In the genomic region with DNA sequence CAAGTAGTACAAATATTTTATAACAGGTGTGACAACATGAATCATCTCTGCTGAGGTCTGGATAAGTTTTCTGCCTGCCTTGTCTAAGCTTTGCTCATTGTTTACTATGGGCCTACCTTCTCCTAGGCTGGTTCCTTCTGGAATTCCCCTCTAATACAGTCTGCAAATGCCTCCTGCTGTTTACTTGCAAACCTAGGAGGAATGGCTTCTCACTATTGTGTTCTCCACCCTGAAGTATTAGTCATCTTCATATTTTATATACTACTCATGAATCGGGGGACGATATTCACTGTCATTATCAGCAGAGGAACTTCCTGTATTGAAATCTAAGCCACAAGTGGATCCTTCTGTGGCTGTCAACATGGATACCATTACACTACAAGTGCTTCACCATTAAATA, we compare ENCODE assay signal across 10 cellular contexts.
DNase-seq lines count a peak whose midpoint lies in the region; ATAC-seq and TF ChIP-seq lines count a peak whose summit lies in the region.
"Had no signal": no experiment of that assay in that cellular context is flagged by ENCODE, and none has a peak within 500 bp of the region (broad histone marks: within the 10 kb centered on the region; RNA-seq: fewer than 3 reads in every experiment).

No MANE protein-coding gene starts in this region.

- H3K27ac Mint-ChIP-seq in activated CD8-positive, alpha-beta memory T cell treated with anti-CD3 and anti-CD28 coated beads, Interleukin-2, amount 10 ng/mL, durations not matched to agents 7 days and 5 days = no peak overlapping the region
- H3K27ac Mint-ChIP-seq in stimulated activated effector memory CD8-positive, alpha-beta T cell treated with anti-CD3 and anti-CD28 coated beads, Interleukin-12 subunit alpha, Interleukin-12 subunit beta, amount 100 ng/mL, for 72 hours = no peak overlapping the region
- H3K27ac Mint-ChIP-seq in neural progenitor cell = no peak overlapping the region

- H3K4me3 Mint-ChIP-seq in activated CD8-positive, alpha-beta memory T cell treated with anti-CD3 and anti-CD28 coated beads, Interleukin-2, amount 10 ng/mL, durations not matched to agents 7 days and 5 days = no peak overlapping the region
- no peak overlapping the region for H3K4me3 Mint-ChIP-seq in stimulated activated effector memory CD8-positive, alpha-beta T cell treated with anti-CD3 and anti-CD28 coated beads, Interleukin-12 subunit alpha, Interleukin-12 subunit beta, amount 100 ng/mL, for 72 hours
- H3K4me3 Mint-ChIP-seq in neural progenitor cell = no peak overlapping the region

- no peak for DNase-seq in activated CD8-positive, alpha-beta memory T cell treated with anti-CD3 and anti-CD28 coated beads, Interleukin-2, amount 10 ng/mL, durations not matched to agents 7 days and 5 days
- no peak for DNase-seq in activated CD8-positive, alpha-beta memory T cell treated with anti-CD3 and anti-CD28 coated beads, Interleukin-2, amount 50 U/mL, for 4 hours
- DNase-seq in RWPE2 (ENCODE audit: low spot score) = no peak
- peak; percentile 36 for DNase-seq in fibroblast of the conjunctiva (ENCODE audit: low read depth)
- DNase-seq in stimulated activated effector memory CD8-positive, alpha-beta T cell treated with anti-CD3 and anti-CD28 coated beads, Interleukin-12 subunit alpha, Interleukin-12 subunit beta, amount 100 ng/mL, for 72 hours (ENCODE audit: low spot score in 2 of 2) = no peak
- no peak for DNase-seq in medulla oblongata (ENCODE audit: extremely low spot score)
- no peak for DNase-seq in neural progenitor cell (ENCODE audit: low spot score)
- DNase-seq: aorta, posterior cingulate gyrus had no signal

- no peaks in the 10 kb centered on the region for H3F3A ChIP-seq in neural progenitor cell (ENCODE audit: low read depth)

- H2AFZ ChIP-seq in neural progenitor cell (replicated peaks) = no peak overlapping the region

- no peak overlapping the region for H3K4me3 ChIP-seq in RWPE2 (ENCODE audit: severe bottlenecking)
- H3K4me3 ChIP-seq in neural progenitor cell = no peak overlapping the region

- H3K36me3 Mint-ChIP-seq in activated CD8-positive, alpha-beta memory T cell treated with anti-CD3 and anti-CD28 coated beads, Interleukin-2, amount 10 ng/mL, durations not matched to agents 7 days and 5 days = peaks cover 16% of the 10 kb centered on the region
- H3K36me3 Mint-ChIP-seq in stimulated activated effector memory CD8-positive, alpha-beta T cell treated with anti-CD3 and anti-CD28 coated beads, Interleukin-12 subunit alpha, Interleukin-12 subunit beta, amount 100 ng/mL, for 72 hours = peaks cover 5% of the 10 kb centered on the region
- no peaks in the 10 kb centered on the region for H3K36me3 Mint-ChIP-seq in neural progenitor cell

- H3K4me1 Mint-ChIP-seq in activated CD8-positive, alpha-beta memory T cell treated with anti-CD3 and anti-CD28 coated beads, Interleukin-2, amount 10 ng/mL, durations not matched to agents 7 days and 5 days = peaks cover 28% of the 10 kb centered on the region
- H3K4me1 Mint-ChIP-seq in stimulated activated effector memory CD8-positive, alpha-beta T cell treated with anti-CD3 and anti-CD28 coated beads, Interleukin-12 subunit alpha, Interleukin-12 subunit beta, amount 100 ng/mL, for 72 hours = peaks cover 36% of the 10 kb centered on the region
- no peaks in the 10 kb centered on the region for H3K4me1 Mint-ChIP-seq in neural progenitor cell

- peaks cover 25% of the 10 kb centered on the region for H3K4me1 ChIP-seq in RWPE2 (ENCODE audit: insufficient read depth, poor library complexity, severe bottlenecking)
- H3K4me1 ChIP-seq in neural progenitor cell = peaks cover 4% of the 10 kb centered on the region

- no peak overlapping the region for H3K4me2 ChIP-seq in neural progenitor cell

- no peaks in the 10 kb centered on the region for H3K36me3 ChIP-seq in RWPE2 (ENCODE audit: low read depth)
- H3K36me3 ChIP-seq in neural progenitor cell = peaks cover 4% of the 10 kb centered on the region

- no peaks in the 10 kb centered on the region for H3K79me2 ChIP-seq in neural progenitor cell (ENCODE audit: low read depth)

- H3K9me3 ChIP-seq in RWPE2 (ENCODE audit: severe bottlenecking) (no peaks in the 10 kb centered on the region), neural progenitor cell (ENCODE audit: low read depth) (no peaks in the 10 kb centered on the region)

- no peak overlapping the region for H3K9ac ChIP-seq in neural progenitor cell

- TF ChIP-seq CTCF in RWPE2 (IDR thresholded peaks at IDR 0.05; ENCODE audit: poor library complexity, severe bottlenecking) (no peak), neural progenitor cell (IDR thresholded peaks at IDR 0.05) (no peak)

- H3K27me3 ChIP-seq in RWPE2 (ENCODE audit: insufficient read depth, poor library complexity, severe bottlenecking) (no peaks in the 10 kb centered on the region), neural progenitor cell (no peaks in the 10 kb centered on the region)

- peak; percentile 27 for ATAC-seq in activated CD8-positive, alpha-beta memory T cell treated with anti-CD3 and anti-CD28 coated beads, Interleukin-2, amount 10 ng/mL, durations not matched to agents 7 days and 5 days
- ATAC-seq in RWPE2 (ENCODE audit: low read depth) (peak; percentile 100), GM18870 (IDR thresholded peaks at IDR 0.05; ENCODE audit: unreplicated experiment) (no peak)
- peak; percentile 80 for ATAC-seq in stimulated activated effector memory CD8-positive, alpha-beta T cell treated with anti-CD3 and anti-CD28 coated beads, Interleukin-12 subunit alpha, Interleukin-12 subunit beta, amount 100 ng/mL, for 72 hours

- H3K9me3 Mint-ChIP-seq in activated CD8-positive, alpha-beta memory T cell treated with anti-CD3 and anti-CD28 coated beads, Interleukin-2, amount 10 ng/mL, durations not matched to agents 7 days and 5 days (ENCODE audit: low read depth) = no peaks in the 10 kb centered on the region
- no peaks in the 10 kb centered on the region for H3K9me3 Mint-ChIP-seq in stimulated activated effector memory CD8-positive, alpha-beta T cell treated with anti-CD3 and anti-CD28 coated beads, Interleukin-12 subunit alpha, Interleukin-12 subunit beta, amount 100 ng/mL, for 72 hours
- H3K9me3 Mint-ChIP-seq in neural progenitor cell = no peaks in the 10 kb centered on the region

- no peaks in the 10 kb centered on the region for H4K20me1 ChIP-seq in neural progenitor cell (ENCODE audit: low read depth)

- H3K27me3 Mint-ChIP-seq in activated CD8-positive, alpha-beta memory T cell treated with anti-CD3 and anti-CD28 coated beads, Interleukin-2, amount 10 ng/mL, durations not matched to agents 7 days and 5 days = no peaks in the 10 kb centered on the region
- H3K27me3 Mint-ChIP-seq in neural progenitor cell (ENCODE audit: insufficient read depth, low read depth) = no peaks in the 10 kb centered on the region

- H3K27ac ChIP-seq in RWPE2 (ENCODE audit: poor library complexity, severe bottlenecking) (peak overlapping the region; percentile 54), neural progenitor cell (no peak overlapping the region)

- CTCF ChIA-PET in activated CD8-positive, alpha-beta memory T cell treated with anti-CD3 and anti-CD28 coated beads, Interleukin-2, amount 10 ng/mL, durations not matched to agents 7 days and 5 days (lab: Charles Lee) = interaction anchor here (0.7 to 1.3 kb wide), 2 partner anchors 10 to 14 kb away, joined by 3 to 4 read pairs; no protein-coding TSS in a partner anchor
